ENCODE assay signal across 1 cellular context in the genomic region with DNA sequence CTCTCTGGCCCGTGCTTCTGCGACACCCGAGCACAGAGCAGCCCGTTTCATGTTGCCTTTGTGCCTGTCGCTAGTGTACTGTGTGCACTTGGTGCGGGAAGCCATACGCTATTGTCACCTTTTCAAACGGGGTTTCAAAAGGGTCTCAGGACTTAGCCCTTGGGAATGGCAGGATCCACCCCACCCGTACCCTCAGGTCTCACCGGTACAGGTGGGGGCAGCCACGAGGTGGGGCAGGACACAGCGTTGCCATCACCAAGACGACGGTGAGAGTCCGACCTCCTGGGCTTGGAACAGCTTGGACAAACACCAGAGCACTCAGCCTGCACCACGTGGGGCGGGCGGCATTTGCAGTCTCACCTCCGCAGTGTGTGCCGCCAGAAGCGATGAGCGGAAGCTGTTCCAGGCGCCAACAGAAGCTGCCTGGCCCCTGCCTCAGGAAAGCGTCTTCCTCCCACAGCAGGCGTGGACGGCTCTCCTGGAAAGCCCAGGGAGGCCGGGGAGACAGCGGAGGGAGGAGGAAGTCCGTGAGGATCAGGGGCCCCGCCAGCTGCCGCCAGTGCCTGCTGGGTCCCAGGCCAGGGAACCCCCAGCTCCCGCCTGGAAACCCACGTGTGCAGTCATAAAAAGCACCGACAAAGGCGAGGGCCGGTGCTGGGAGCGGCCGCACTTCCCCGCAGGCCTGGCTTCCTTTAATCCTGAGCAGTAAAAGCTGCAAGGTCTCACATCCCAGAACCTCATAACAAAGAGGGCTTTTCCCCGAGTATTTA.
TF ChIP-seq lines count a peak whose summit lies in the region.

No MANE protein-coding gene starts in this region.

TF ChIP-seq in HEK293, 187 proteins besides CTCF, POLR2A, EP300 and RAD21 (continued from another document):
- TF ChIP-seq, protein P1, sequence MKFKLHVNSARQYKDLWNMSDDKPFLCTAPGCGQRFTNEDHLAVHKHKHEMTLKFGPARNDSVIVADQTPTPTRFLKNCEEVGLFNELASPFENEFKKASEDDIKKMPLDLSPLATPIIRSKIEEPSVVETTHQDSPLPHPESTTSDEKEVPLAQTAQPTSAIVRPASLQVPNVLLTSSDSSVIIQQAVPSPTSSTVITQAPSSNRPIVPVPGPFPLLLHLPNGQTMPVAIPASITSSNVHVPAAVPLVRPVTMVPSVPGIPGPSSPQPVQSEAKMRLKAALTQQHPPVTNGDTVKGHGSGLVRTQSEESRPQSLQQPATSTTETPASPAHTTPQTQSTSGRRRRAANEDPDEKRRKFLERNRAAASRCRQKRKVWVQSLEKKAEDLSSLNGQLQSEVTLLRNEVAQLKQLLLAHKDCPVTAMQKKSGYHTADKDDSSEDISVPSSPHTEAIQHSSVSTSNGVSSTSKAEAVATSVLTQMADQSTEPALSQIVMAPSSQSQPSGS (tag by site-specific recombination; IDR thresholded peaks at IDR 0.05; ENCODE audit: low read depth): no peak
- TF ChIP-seq ZNF366 (tag by site-specific recombination; conservative IDR thresholded peaks at IDR 0.05) (no peak), ZNF600 (tag by site-specific recombination; IDR thresholded peaks at IDR 0.05) (no peak), MEIS1 (CRISPR knock-in tag; IDR thresholded peaks at IDR 0.05; ENCODE audit: borderline replicate concordance) (no peak), ZIC2 (tag by site-specific recombination; IDR thresholded peaks at IDR 0.05) (peak; percentile 98), SCRT2 (tag by site-specific recombination; IDR thresholded peaks at IDR 0.05) (0 out of 2 replicates have a peak, but pooled peaks have one; percentile 33), WT1 (tag by site-specific recombination; IDR thresholded peaks at IDR 0.05) (no peak), ZNF174 (tag by site-specific recombination; IDR thresholded peaks at IDR 0.05) (no peak), ZNF433 (tag by site-specific recombination; IDR thresholded peaks at IDR 0.05; ENCODE audit: low read depth) (no peak), ZFP69B (tag by site-specific recombination; IDR thresholded peaks at IDR 0.05) (no peak), ZNF37A (tag by site-specific recombination; IDR thresholded peaks at IDR 0.05) (no peak), ZNF423 (tag by site-specific recombination; IDR thresholded peaks at IDR 0.05) (peak; percentile 46; the same call in 1 of the 2 replicates), GLIS1 (tag by site-specific recombination; IDR thresholded peaks at IDR 0.05) (peak; percentile 55), BCL11A (tag by site-specific recombination; IDR thresholded peaks at IDR 0.05; ENCODE audit: low read depth) (no peak), ZNF354C (tag by site-specific recombination; IDR thresholded peaks at IDR 0.05; ENCODE audit: borderline replicate concordance, low read depth) (no peak), FEZF1 (tag by site-specific recombination; IDR thresholded peaks at IDR 0.05) (peak; percentile 56; the same call in 1 of the 2 replicates)
- TF ChIP-seq, protein P2, sequence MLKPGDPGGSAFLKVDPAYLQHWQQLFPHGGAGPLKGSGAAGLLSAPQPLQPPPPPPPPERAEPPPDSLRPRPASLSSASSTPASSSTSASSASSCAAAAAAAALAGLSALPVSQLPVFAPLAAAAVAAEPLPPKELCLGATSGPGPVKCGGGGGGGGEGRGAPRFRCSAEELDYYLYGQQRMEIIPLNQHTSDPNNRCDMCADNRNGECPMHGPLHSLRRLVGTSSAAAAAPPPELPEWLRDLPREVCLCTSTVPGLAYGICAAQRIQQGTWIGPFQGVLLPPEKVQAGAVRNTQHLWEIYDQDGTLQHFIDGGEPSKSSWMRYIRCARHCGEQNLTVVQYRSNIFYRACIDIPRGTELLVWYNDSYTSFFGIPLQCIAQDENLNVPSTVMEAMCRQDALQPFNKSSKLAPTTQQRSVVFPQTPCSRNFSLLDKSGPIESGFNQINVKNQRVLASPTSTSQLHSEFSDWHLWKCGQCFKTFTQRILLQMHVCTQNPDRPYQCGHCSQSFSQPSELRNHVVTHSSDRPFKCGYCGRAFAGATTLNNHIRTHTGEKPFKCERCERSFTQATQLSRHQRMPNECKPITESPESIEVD (tag by site-specific recombination; IDR thresholded peaks at IDR 0.05): no peak
